Comparison of ENCODE assay signal across 1 cellular context in the genomic region with DNA sequence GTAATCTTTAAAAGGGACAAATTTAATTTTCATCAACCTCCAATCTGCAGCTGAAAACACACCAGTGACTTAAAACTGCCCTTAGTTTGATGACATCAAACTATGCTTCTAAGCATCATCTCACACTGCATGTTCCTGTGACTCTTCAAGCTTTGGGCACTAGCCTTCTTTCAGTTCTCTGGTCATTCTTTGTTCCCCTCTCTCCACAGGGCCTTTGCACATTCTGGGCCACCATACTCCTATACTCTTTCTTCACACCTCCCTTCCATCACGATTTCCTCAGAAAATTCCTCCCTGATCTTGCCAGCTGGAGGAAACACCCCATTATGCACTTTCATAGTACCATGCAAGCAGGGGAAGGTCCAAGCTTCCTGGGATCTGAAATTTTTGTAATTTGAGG.
A peak's percentile ranks its signal among the peaks of the same experiment; 100 is the strongest.
TF ChIP-seq lines count a peak whose summit lies in the region.

No MANE protein-coding gene starts in this region.

TF ChIP-seq in HEK293, 187 proteins besides CTCF, POLR2A, EP300 and RAD21:
- TF ChIP-seq, protein P1, sequence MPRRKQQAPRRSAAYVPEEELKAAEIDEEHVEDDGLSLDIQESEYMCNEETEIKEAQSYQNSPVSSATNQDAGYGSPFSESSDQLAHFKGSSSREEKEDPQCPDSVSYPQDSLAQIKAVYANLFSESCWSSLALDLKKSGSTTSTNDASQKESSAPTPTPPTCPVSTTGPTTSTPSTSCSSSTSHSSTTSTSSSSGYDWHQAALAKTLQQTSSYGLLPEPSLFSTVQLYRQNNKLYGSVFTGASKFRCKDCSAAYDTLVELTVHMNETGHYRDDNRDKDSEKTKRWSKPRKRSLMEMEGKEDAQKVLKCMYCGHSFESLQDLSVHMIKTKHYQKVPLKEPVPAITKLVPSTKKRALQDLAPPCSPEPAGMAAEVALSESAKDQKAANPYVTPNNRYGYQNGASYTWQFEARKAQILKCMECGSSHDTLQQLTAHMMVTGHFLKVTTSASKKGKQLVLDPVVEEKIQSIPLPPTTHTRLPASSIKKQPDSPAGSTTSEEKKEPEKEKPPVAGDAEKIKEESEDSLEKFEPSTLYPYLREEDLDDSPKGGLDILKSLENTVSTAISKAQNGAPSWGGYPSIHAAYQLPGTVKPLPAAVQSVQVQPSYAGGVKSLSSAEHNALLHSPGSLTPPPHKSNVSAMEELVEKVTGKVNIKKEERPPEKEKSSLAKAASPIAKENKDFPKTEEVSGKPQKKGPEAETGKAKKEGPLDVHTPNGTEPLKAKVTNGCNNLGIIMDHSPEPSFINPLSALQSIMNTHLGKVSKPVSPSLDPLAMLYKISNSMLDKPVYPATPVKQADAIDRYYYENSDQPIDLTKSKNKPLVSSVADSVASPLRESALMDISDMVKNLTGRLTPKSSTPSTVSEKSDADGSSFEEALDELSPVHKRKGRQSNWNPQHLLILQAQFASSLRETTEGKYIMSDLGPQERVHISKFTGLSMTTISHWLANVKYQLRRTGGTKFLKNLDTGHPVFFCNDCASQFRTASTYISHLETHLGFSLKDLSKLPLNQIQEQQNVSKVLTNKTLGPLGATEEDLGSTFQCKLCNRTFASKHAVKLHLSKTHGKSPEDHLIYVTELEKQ (tag by site-specific recombination; IDR thresholded peaks at IDR 0.05; ENCODE audit: borderline replicate concordance) = no peak
- TF ChIP-seq ZNF623 (tag by site-specific recombination; IDR thresholded peaks at IDR 0.05) = peak; percentile 89
- TF ChIP-seq ZNF610 (tag by site-specific recombination; IDR thresholded peaks at IDR 0.05; ENCODE audit: borderline replicate concordance) = no peak
